2 cellular contexts compared by ENCODE assay signal in the genomic region with DNA sequence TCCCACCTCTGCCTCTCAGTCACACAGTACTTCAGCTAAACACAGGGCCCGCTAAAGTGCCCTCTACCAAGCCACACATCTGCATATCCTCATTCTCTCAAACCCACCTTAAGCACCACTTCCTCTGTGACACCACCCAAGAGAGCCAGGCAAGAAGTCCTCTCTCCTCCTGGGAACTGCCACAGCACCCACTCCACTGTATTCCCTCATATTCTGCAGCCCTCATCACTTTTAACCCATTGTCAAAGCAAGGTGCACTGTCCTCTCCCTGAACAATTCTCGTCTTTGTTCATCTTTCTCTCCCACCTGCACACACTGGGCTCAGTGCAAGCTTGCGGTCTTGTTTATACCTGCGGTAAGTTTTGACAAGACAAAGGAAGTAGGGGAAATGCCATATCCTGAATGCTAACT.
TF ChIP-seq lines count a peak whose summit lies in the region.

No MANE protein-coding gene starts in this region.

TF ChIP-seq in K562, 482 proteins besides CTCF, POLR2A, EP300 and RAD21:
- TF ChIP-seq ZNF316 (IDR thresholded peaks at IDR 0.05): 0 out of 2 replicates have a peak, but pooled peaks have one; percentile 7
- TF ChIP-seq, protein P1, sequence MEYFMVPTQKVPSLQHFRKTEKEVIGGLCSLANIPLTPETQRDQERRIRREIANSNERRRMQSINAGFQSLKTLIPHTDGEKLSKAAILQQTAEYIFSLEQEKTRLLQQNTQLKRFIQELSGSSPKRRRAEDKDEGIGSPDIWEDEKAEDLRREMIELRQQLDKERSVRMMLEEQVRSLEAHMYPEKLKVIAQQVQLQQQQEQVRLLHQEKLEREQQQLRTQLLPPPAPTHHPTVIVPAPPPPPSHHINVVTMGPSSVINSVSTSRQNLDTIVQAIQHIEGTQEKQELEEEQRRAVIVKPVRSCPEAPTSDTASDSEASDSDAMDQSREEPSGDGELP (CRISPR knock-in tag; IDR thresholded peaks at IDR 0.05; ENCODE audit: borderline replicate concordance): no peak
- TF ChIP-seq, protein P2, sequence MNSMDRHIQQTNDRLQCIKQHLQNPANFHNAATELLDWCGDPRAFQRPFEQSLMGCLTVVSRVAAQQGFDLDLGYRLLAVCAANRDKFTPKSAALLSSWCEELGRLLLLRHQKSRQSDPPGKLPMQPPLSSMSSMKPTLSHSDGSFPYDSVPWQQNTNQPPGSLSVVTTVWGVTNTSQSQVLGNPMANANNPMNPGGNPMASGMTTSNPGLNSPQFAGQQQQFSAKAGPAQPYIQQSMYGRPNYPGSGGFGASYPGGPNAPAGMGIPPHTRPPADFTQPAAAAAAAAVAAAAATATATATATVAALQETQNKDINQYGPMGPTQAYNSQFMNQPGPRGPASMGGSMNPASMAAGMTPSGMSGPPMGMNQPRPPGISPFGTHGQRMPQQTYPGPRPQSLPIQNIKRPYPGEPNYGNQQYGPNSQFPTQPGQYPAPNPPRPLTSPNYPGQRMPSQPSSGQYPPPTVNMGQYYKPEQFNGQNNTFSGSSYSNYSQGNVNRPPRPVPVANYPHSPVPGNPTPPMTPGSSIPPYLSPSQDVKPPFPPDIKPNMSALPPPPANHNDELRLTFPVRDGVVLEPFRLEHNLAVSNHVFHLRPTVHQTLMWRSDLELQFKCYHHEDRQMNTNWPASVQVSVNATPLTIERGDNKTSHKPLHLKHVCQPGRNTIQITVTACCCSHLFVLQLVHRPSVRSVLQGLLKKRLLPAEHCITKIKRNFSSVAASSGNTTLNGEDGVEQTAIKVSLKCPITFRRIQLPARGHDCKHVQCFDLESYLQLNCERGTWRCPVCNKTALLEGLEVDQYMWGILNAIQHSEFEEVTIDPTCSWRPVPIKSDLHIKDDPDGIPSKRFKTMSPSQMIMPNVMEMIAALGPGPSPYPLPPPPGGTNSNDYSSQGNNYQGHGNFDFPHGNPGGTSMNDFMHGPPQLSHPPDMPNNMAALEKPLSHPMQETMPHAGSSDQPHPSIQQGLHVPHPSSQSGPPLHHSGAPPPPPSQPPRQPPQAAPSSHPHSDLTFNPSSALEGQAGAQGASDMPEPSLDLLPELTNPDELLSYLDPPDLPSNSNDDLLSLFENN (IDR thresholded peaks at IDR 0.05; ENCODE audit: low read depth in 2 of 2, low read length in 2 of 2): no peak

TF ChIP-seq in HepG2, 621 proteins besides CTCF, POLR2A, EP300 and RAD21:
- TF ChIP-seq ZNF317 (CRISPR knock-in tag; IDR thresholded peaks at IDR 0.05) (no peak), MED13 (CRISPR knock-in tag; IDR thresholded peaks at IDR 0.05) (no peak), BORCS8-MEF2B (CRISPR knock-in tag; IDR thresholded peaks at IDR 0.05) (no peak), RFX1 (IDR thresholded peaks at IDR 0.05) (no peak), DNMT3B (CRISPR knock-in tag; conservative IDR thresholded peaks at IDR 0.05) (no peak), MAFK (conservative IDR thresholded peaks at IDR 0.05 in 1 of 2, IDR thresholded peaks at IDR 0.05 in 1 of 2; ENCODE audit: low read length in 2 of 2) (peak in 1 of 2 experiments; percentile 29; a peak in 3 of 4 replicates), ZEB1 (IDR thresholded peaks at IDR 0.05; ENCODE audit: insufficient replicate concordance, low read depth) (no peak)
